In genomic region chr14:95508377-95508776, GRCh38 we compare ENCODE assay signal across 14 cellular contexts. TPM values are rescaled to one million over a fixed set of nuclear protein-coding genes. Genes with fewer than 3 reads are reported as not detected.
DNase-seq lines count a peak whose midpoint lies in the region; ATAC-seq and TF ChIP-seq lines count a peak whose summit lies in the region.
"Had no signal": no experiment of that assay in that cellular context is flagged by ENCODE, and none has a peak within 500 bp of the region (broad histone marks: within the 10 kb centered on the region; RNA-seq: fewer than 3 reads in every experiment).

No MANE protein-coding gene starts in this region.

- TF ChIP-seq CTCF in tibial artery (IDR thresholded peaks at IDR 0.05) (no peak), WERI-Rb-1 (IDR thresholded peaks at IDR 0.05; ENCODE audit: low read depth, low read length) (no peak)

- no peak overlapping the region for H2AK5ac ChIP-seq in mesenchymal stem cell (ENCODE audit: low read length, severe bottlenecking)

- H3K4ac ChIP-seq in mesenchymal stem cell (ENCODE audit: low read depth in 1 of 2, low read length in 2 of 2), result peak overlapping the region in 1 of 2 experiments; percentile 47

- H3K4me1 ChIP-seq in mesenchymal stem cell (ENCODE audit: control insufficient read depth, insufficient read depth, low read depth, low read length) (peaks cover 16% of the 10 kb centered on the region), tibial artery (peaks cover 0 to 31% (median 17%) of the 10 kb centered on the region in 4 donors)

- POLR2A ChIA-PET in activated naive CD8-positive, alpha-beta T cell treated with anti-CD3 and anti-CD28 coated beads, Interleukin-2, amount 10 ng/mL, durations not matched to agents 7 days and 5 days (lab: Charles Lee), result interaction anchor here (2.0 to 3.1 kb wide), 4 partner anchors 8 to 15 kb away, joined by 5 to 16 read pairs (median 10); partner anchors contain the start of gene SYNE3
- POLR2A ChIA-PET in activated CD4-positive, alpha-beta memory T cell treated with anti-CD3 and anti-CD28 coated beads, Interleukin-2, amount 10 ng/mL, durations not matched to agents 7 days and 5 days (lab: Charles Lee), result interaction anchor here (1.0 to 1.8 kb wide), 5 partner anchors 8 to 27 kb away, joined by 3 to 6 read pairs (median 6); partner anchors contain the start of genes GLRX5 and SYNE3

- H3K36me3 ChIP-seq in mesenchymal stem cell (ENCODE audit: control insufficient read depth in 1 of 2, insufficient read depth in 2 of 2, low read depth in 1 of 2, low read length in 2 of 2), result peaks cover 6 to 31% of the 10 kb centered on the region in 2 experiments
- H3K36me3 ChIP-seq in tibial artery, result peaks cover 0 to 8% (median 0%) of the 10 kb centered on the region in 3 donors
- no peaks in the 10 kb centered on the region for H3K36me3 ChIP-seq in WERI-Rb-1
- H3K36me3 ChIP-seq: brain microvascular endothelial cell had no signal

- CTCF ChIA-PET in activated CD4-positive, alpha-beta memory T cell treated with anti-CD3 and anti-CD28 coated beads, Interleukin-2, amount 10 ng/mL, durations not matched to agents 7 days and 5 days (lab: Charles Lee), result interaction anchor here (1.1 to 1.6 kb wide), 4 partner anchors 12 to 66 kb away, joined by 3 to 7 read pairs (median 4); partner anchors contain the start of gene GLRX5

- H3K9me3 ChIP-seq in mesenchymal stem cell (ENCODE audit: control insufficient read depth, low read length) (no peaks in the 10 kb centered on the region), tibial artery (no peaks in the 10 kb centered on the region), WERI-Rb-1 (ENCODE audit: severe bottlenecking) (no peaks in the 10 kb centered on the region)

- H2BK15ac ChIP-seq in mesenchymal stem cell (ENCODE audit: low read depth, poor library complexity, severe bottlenecking), result no peak overlapping the region

- intact Hi-C loops in tibial artery (cut with DNase I; ENCODE audit: low total_unique reads), result no loop called here

- no peak overlapping the region for H3K23ac ChIP-seq in mesenchymal stem cell (ENCODE audit: low read length in 2 of 2)

- no peak overlapping the region for H3K4me2 ChIP-seq in mesenchymal stem cell (ENCODE audit: low read length, poor library complexity, severe bottlenecking)

- H2BK120ac ChIP-seq in mesenchymal stem cell (ENCODE audit: low read depth, low read length), result no peak overlapping the region

- H3K27ac ChIP-seq in mesenchymal stem cell (ENCODE audit: low read length, poor library complexity, severe bottlenecking) (no peak overlapping the region), tibial artery (peak overlapping the region; percentile 50 to 59), WERI-Rb-1 (no peak overlapping the region)
- H3K27ac ChIP-seq: brain microvascular endothelial cell had no signal

- peak overlapping the region; percentile 68 for H3K27ac Mint-ChIP-seq in activated naive CD8-positive, alpha-beta T cell treated with anti-CD3 and anti-CD28 coated beads, Interleukin-2, amount 10 ng/mL, durations not matched to agents 7 days and 5 days
- no peak overlapping the region for H3K27ac Mint-ChIP-seq in activated naive CD8-positive, alpha-beta T cell treated with anti-CD3 and anti-CD28 coated beads, Interleukin-2, amount 50 U/mL, for 24 hours
- peak overlapping the region; percentile 67 for H3K27ac Mint-ChIP-seq in activated CD4-positive, alpha-beta memory T cell treated with anti-CD3 and anti-CD28 coated beads, Interleukin-2, amount 10 ng/mL, durations not matched to agents 7 days and 5 days
- H3K27ac Mint-ChIP-seq: endodermal cell had no signal

- DNase-seq in activated naive CD8-positive, alpha-beta T cell treated with anti-CD3 and anti-CD28 coated beads, Interleukin-2, amount 10 ng/mL, durations not matched to agents 7 days and 5 days, result peak; percentile 21
- no peak for DNase-seq in activated naive CD8-positive, alpha-beta T cell treated with anti-CD3 and anti-CD28 coated beads, Interleukin-2, amount 50 U/mL, for 24 hours
- DNase-seq in activated CD4-positive, alpha-beta memory T cell treated with anti-CD3 and anti-CD28 coated beads, Interleukin-2, amount 10 ng/mL, durations not matched to agents 7 days and 5 days, result no peak
- DNase-seq in mesenchymal stem cell (no peak), tibial artery (no peak), WERI-Rb-1 (no peak), NOMO-1 treated with DMSO at 0.1 percent for 48 hours (lab: John Stamatoyannopoulos, UW; ENCODE audit: unreplicated experiment) (no peak)
- DNase-seq: activated T-cell treated with anti-CD3 and anti-CD28 coated beads, Interleukin-2, amount 50 U/mL, for 1 hour; endodermal cell; KBM-7; NCI-H187 treated with DMSO at 0.1 percent for 48 hours; SHP77 treated with DMSO at 0.1 percent for 48 hours had no signal

- H2AFZ ChIP-seq in mesenchymal stem cell (ENCODE audit: low read depth, low read length), result no peak overlapping the region

- H2BK5ac ChIP-seq in mesenchymal stem cell (ENCODE audit: low read depth, low read length, poor library complexity, severe bottlenecking), result no peak overlapping the region

- peak overlapping the region in 1 of 2 experiments; percentile 80 for H3K18ac ChIP-seq in mesenchymal stem cell (ENCODE audit: low read depth in 1 of 2, low read length in 2 of 2)

- H3K27me3 Mint-ChIP-seq in activated naive CD8-positive, alpha-beta T cell treated with anti-CD3 and anti-CD28 coated beads, Interleukin-2, amount 10 ng/mL, durations not matched to agents 7 days and 5 days, result no peaks in the 10 kb centered on the region
- H3K27me3 Mint-ChIP-seq in activated naive CD8-positive, alpha-beta T cell treated with anti-CD3 and anti-CD28 coated beads, Interleukin-2, amount 50 U/mL, for 24 hours, result no peaks in the 10 kb centered on the region
- no peaks in the 10 kb centered on the region for H3K27me3 Mint-ChIP-seq in activated CD4-positive, alpha-beta memory T cell treated with anti-CD3 and anti-CD28 coated beads, Interleukin-2, amount 10 ng/mL, durations not matched to agents 7 days and 5 days

- H3K36me3 Mint-ChIP-seq in activated naive CD8-positive, alpha-beta T cell treated with anti-CD3 and anti-CD28 coated beads, Interleukin-2, amount 10 ng/mL, durations not matched to agents 7 days and 5 days, result peaks cover 42% of the 10 kb centered on the region
- H3K36me3 Mint-ChIP-seq in activated naive CD8-positive, alpha-beta T cell treated with anti-CD3 and anti-CD28 coated beads, Interleukin-2, amount 50 U/mL, for 24 hours (ENCODE audit: low read depth), result peaks cover 23% of the 10 kb centered on the region
- H3K36me3 Mint-ChIP-seq in activated CD4-positive, alpha-beta memory T cell treated with anti-CD3 and anti-CD28 coated beads, Interleukin-2, amount 10 ng/mL, durations not matched to agents 7 days and 5 days (ENCODE audit: low read depth), result peaks cover 71% of the 10 kb centered on the region

- H3K14ac ChIP-seq in mesenchymal stem cell (ENCODE audit: low read length in 2 of 2), result no peak overlapping the region

- H4K8ac ChIP-seq in mesenchymal stem cell (ENCODE audit: low read length), result no peak overlapping the region

- H3K27me3 ChIP-seq in mesenchymal stem cell (ENCODE audit: control insufficient read depth in 1 of 2, insufficient read depth in 1 of 2, low read length in 2 of 2), result no peaks in the 10 kb centered on the region
- no peaks in the 10 kb centered on the region for H3K27me3 ChIP-seq in tibial artery
- no peaks in the 10 kb centered on the region for H3K27me3 ChIP-seq in WERI-Rb-1 (ENCODE audit: insufficient read depth, low read depth, severe bottlenecking)
- H3K27me3 ChIP-seq: brain microvascular endothelial cell had no signal

- H3K79me1 ChIP-seq in mesenchymal stem cell (replicated peaks; ENCODE audit: low read length, poor library complexity, severe bottlenecking), result peaks cover 4% of the 10 kb centered on the region

- H3K4me3 ChIP-seq in mesenchymal stem cell (ENCODE audit: insufficient read depth in 1 of 2, low read depth in 1 of 2, low read length in 2 of 2), result peak overlapping the region in 1 of 2 experiments; percentile 4
- H3K4me3 ChIP-seq in tibial artery, result no peak overlapping the region
- H3K4me3 ChIP-seq in WERI-Rb-1 (ENCODE audit: low read depth, low read length), result no peak overlapping the region

- H2BK12ac ChIP-seq in mesenchymal stem cell (ENCODE audit: low read length in 2 of 2), result peak overlapping the region in 1 of 2 experiments; percentile 80

- no peak for ATAC-seq in activated naive CD8-positive, alpha-beta T cell treated with anti-CD3 and anti-CD28 coated beads, Interleukin-2, amount 10 ng/mL, durations not matched to agents 7 days and 5 days (ENCODE audit: low read depth)
- no peak for ATAC-seq in activated naive CD8-positive, alpha-beta T cell treated with anti-CD3 and anti-CD28 coated beads, Interleukin-2, amount 50 U/mL, for 24 hours
- no peak for ATAC-seq in HG03565 (IDR thresholded peaks at IDR 0.05; ENCODE audit: unreplicated experiment)

- no peak overlapping the region for H4K91ac ChIP-seq in mesenchymal stem cell (ENCODE audit: low read length)

- 95% methylated on average over 6 of the region's 6 CpGs for WGBS in mesenchymal stem cell

- peak overlapping the region; percentile 19 for H3K9ac ChIP-seq in mesenchymal stem cell (ENCODE audit: low read length)

- H3K9me3 Mint-ChIP-seq in activated naive CD8-positive, alpha-beta T cell treated with anti-CD3 and anti-CD28 coated beads, Interleukin-2, amount 10 ng/mL, durations not matched to agents 7 days and 5 days, result no peaks in the 10 kb centered on the region
- H3K9me3 Mint-ChIP-seq in activated naive CD8-positive, alpha-beta T cell treated with anti-CD3 and anti-CD28 coated beads, Interleukin-2, amount 50 U/mL, for 24 hours, result no peaks in the 10 kb centered on the region
- H3K9me3 Mint-ChIP-seq in activated CD4-positive, alpha-beta memory T cell treated with anti-CD3 and anti-CD28 coated beads, Interleukin-2, amount 10 ng/mL, durations not matched to agents 7 days and 5 days, result no peaks in the 10 kb centered on the region
- H3K9me3 Mint-ChIP-seq: endodermal cell had no signal

- no peak overlapping the region for H3K4me3 Mint-ChIP-seq in activated naive CD8-positive, alpha-beta T cell treated with anti-CD3 and anti-CD28 coated beads, Interleukin-2, amount 10 ng/mL, durations not matched to agents 7 days and 5 days
- H3K4me3 Mint-ChIP-seq in activated naive CD8-positive, alpha-beta T cell treated with anti-CD3 and anti-CD28 coated beads, Interleukin-2, amount 50 U/mL, for 24 hours, result no peak overlapping the region
- no peak overlapping the region for H3K4me3 Mint-ChIP-seq in activated CD4-positive, alpha-beta memory T cell treated with anti-CD3 and anti-CD28 coated beads, Interleukin-2, amount 10 ng/mL, durations not matched to agents 7 days and 5 days
- H3K4me3 Mint-ChIP-seq: endodermal cell had no signal

- H3K4me1 Mint-ChIP-seq in activated naive CD8-positive, alpha-beta T cell treated with anti-CD3 and anti-CD28 coated beads, Interleukin-2, amount 10 ng/mL, durations not matched to agents 7 days and 5 days, result peaks cover 57% of the 10 kb centered on the region
- peaks cover 84% of the 10 kb centered on the region for H3K4me1 Mint-ChIP-seq in activated naive CD8-positive, alpha-beta T cell treated with anti-CD3 and anti-CD28 coated beads, Interleukin-2, amount 50 U/mL, for 24 hours
- peaks cover 82% of the 10 kb centered on the region for H3K4me1 Mint-ChIP-seq in activated CD4-positive, alpha-beta memory T cell treated with anti-CD3 and anti-CD28 coated beads, Interleukin-2, amount 10 ng/mL, durations not matched to agents 7 days and 5 days

RNA-seq across cellular contexts. Expression of gene SYNE3, which starts 8.1 kb away (rescaled TPM):
- total RNA-seq in activated naive CD8-positive, alpha-beta T cell treated with anti-CD3 and anti-CD28 coated beads, Interleukin-2, amount 10 ng/mL, durations not matched to agents 7 days and 5 days, result 10 to 100 TPM; 79.0 to 79.1 TPM
- total RNA-seq in activated CD4-positive, alpha-beta memory T cell treated with anti-CD3 and anti-CD28 coated beads, Interleukin-2, amount 10 ng/mL, durations not matched to agents 7 days and 5 days, result 10 to 100 TPM; 86.2 to 89.5 TPM
- polyA plus RNA-seq in mesenchymal stem cell (2013, experiment 1 of 2), result 4.1 TPM
- polyA plus RNA-seq in mesenchymal stem cell (2013, experiment 2 of 2), result 3.9 TPM

RNA-seq across cellular contexts. Expression of gene GLRX5, which starts 26.5 kb away (rescaled TPM):
- total RNA-seq in activated naive CD8-positive, alpha-beta T cell treated with anti-CD3 and anti-CD28 coated beads, Interleukin-2, amount 10 ng/mL, durations not matched to agents 7 days and 5 days, result 10 to 100 TPM; 33.8 to 34.7 TPM
- total RNA-seq in activated CD4-positive, alpha-beta memory T cell treated with anti-CD3 and anti-CD28 coated beads, Interleukin-2, amount 10 ng/mL, durations not matched to agents 7 days and 5 days, result 10 to 100 TPM; 30.4 to 34.5 TPM
- polyA plus RNA-seq in mesenchymal stem cell (2013, experiment 1 of 2), result 52.4 TPM
- polyA plus RNA-seq in mesenchymal stem cell (2013, experiment 2 of 2), result 54.4 TPM

Comparison
In these comparisons a context has a peak if more than half of its experiments do, and no peak if none do; other contexts are left out.
1. H3K27ac ChIP-seq: peak in tibial artery (2 of 2); none in mesenchymal stem cell (single experiment) and WERI-Rb-1 (single experiment).